ENCODE assay signal across 15 cellular contexts in the genomic region with DNA sequence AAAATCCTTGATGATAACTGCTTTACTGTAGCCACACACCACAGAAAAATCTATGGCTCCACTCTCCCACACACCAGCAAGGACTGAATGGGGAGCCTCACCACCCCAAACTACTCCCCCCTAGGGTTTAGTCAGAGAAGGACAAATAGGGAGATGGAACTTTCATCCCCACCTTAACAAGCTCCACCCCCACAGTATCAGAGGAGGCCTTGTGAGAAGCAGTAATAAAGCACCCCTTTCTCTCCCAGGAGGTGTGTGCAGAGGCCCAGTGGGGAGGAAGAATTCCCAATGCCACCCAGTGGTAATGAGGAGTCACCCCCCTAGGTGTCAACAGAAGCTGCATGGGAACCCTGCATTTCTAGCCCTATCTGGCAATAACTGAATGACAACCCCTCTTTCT.
DNase-seq lines count a peak whose midpoint lies in the region; ATAC-seq and TF ChIP-seq lines count a peak whose summit lies in the region.
"Had no signal": no experiment of that assay in that cellular context is flagged by ENCODE, and none has a peak within 500 bp of the region (broad histone marks: within the 10 kb centered on the region; RNA-seq: fewer than 3 reads in every experiment).

No MANE protein-coding gene starts in this region.

- no peak overlapping the region for H3K27ac ChIP-seq in left ventricle myocardium inferior (replicated peaks)
- H3K27ac ChIP-seq: BLaER1 had no signal

- DNase-seq in Right ventricle myocardium inferior (ENCODE audit: missing footprints), result no peak
- no peak for DNase-seq in left ventricle myocardium inferior
- DNase-seq in amniotic epithelial cell (ENCODE audit: low read depth), result peak; percentile 48
- no peak for DNase-seq in sciatic nerve (ENCODE audit: low spot score)
- DNase-seq in DMS153 (lab: John Stamatoyannopoulos, UW), result no peak
- no peak for DNase-seq in mesenteric fat pad (ENCODE audit: low spot score)
- DNase-seq: 8988T; CD4-positive, alpha-beta memory T cell; DMS79 treated with DMSO at 0.1 percent for 48 hours; GF-D8; HCEC 1CT; IMR-90 had no signal

- no peaks in the 10 kb centered on the region for H3K9me3 ChIP-seq in left ventricle myocardium inferior (replicated peaks)

- no peak for TF ChIP-seq CTCF in left ventricle myocardium inferior (IDR thresholded peaks at IDR 0.05; ENCODE audit: borderline replicate concordance)

- ATAC-seq in Right ventricle myocardium inferior (peak; percentile 23), sciatic nerve (peak; percentile 32), HG02571 (IDR thresholded peaks at IDR 0.05; ENCODE audit: unreplicated experiment) (no peak)
- ATAC-seq: K562 had no signal

- intact Hi-C loops in Right ventricle myocardium inferior (cut with DNase I) (no loop called here), left ventricle myocardium inferior (cut with micrococcal nuclease) (no loop called here), sciatic nerve (cut with DNase I) (no loop called here)

- no peaks in the 10 kb centered on the region for H3K27me3 ChIP-seq in left ventricle myocardium inferior (ENCODE audit: low read depth)
- H3K27me3 ChIP-seq: BLaER1 had no signal

- H3K4me3 ChIP-seq in left ventricle myocardium inferior, result no peak overlapping the region
- H3K4me3 ChIP-seq: BLaER1, K562 had no signal

- H3K4me1 ChIP-seq in left ventricle myocardium inferior, result no peaks in the 10 kb centered on the region
- H3K4me1 ChIP-seq: BLaER1 had no signal

- H3K36me3 ChIP-seq in left ventricle myocardium inferior, result peaks cover 16% of the 10 kb centered on the region
- H3K36me3 ChIP-seq: BLaER1 had no signal
